ENCODE assay signal across 26 cellular contexts in the genomic region with DNA sequence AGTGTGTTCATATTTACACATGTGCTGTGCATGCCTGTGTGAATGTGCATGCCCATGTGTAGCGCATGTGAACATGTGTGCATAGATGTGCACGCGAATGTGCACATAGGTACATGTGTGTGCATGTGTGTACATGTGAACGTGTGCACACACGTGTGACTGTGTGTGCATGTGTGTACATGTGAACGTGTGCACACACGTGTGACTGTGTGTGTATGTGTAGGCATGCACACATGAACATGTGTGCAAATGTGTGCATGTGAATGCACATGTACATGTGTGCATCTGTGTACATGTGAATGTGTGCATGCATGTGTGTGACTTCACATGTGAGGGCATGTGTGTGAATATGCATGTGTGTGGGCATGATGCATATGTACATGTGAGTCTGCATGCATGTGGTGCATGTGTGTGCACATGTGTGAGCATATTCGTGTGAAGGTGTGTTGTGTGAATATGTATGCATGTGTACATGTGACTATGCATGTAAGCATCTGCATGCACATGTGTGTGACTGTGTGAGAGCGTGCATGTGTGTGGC.
"Had no signal": no experiment of that assay in that cellular context is flagged by ENCODE, and none has a peak within 500 bp of the region (broad histone marks: within the 10 kb centered on the region; RNA-seq: fewer than 3 reads in every experiment).

No MANE protein-coding gene starts in this region.

- H3K4me3 Mint-ChIP-seq: central memory CD8-positive, alpha-beta T cell; immature natural killer cell; mesothelial cell of epicardium; naive thymus-derived CD8-positive, alpha-beta T cell; stimulated activated effector memory CD8-positive, alpha-beta T cell treated with anti-CD3 and anti-CD28 coated beads, Interleukin-12 subunit alpha, Interleukin-12 subunit beta, amount 100 ng/mL, for 72 hours; stimulated activated naive CD8-positive, alpha-beta T cell treated with anti-CD3 and anti-CD28 coated beads, Interleukin-15, amount 100 ng/mL, for 72 hours had no signal

- H3K36me3 ChIP-seq: brain microvascular endothelial cell, left lung, pancreas, suprapubic skin, transverse colon had no signal

- H3K36me3 Mint-ChIP-seq: immature natural killer cell; mesothelial cell of epicardium; stimulated activated effector memory CD8-positive, alpha-beta T cell treated with anti-CD3 and anti-CD28 coated beads, Interleukin-12 subunit alpha, Interleukin-12 subunit beta, amount 100 ng/mL, for 72 hours had no signal

- H3K27me3 Mint-ChIP-seq: central memory CD8-positive, alpha-beta T cell; stimulated activated naive CD8-positive, alpha-beta T cell treated with anti-CD3 and anti-CD28 coated beads, Interleukin-15, amount 100 ng/mL, for 72 hours had no signal

- H3K4me1 ChIP-seq: left lung, pancreas, psoas muscle, suprapubic skin, transverse colon had no signal

- DNase-seq: activated CD4-positive, alpha-beta T cell treated with anti-CD3 and anti-CD28 coated beads, Interleukin-2, amount 50 U/mL, for 4 hours; activated T-cell treated with anti-CD3 and anti-CD28 coated beads for 4 hours; aorta; brain microvascular endothelial cell; effector memory CD4-positive, alpha-beta T cell; foreskin melanocyte; immature natural killer cell; psoas muscle; right cardiac atrium; stimulated activated CD4-positive, alpha-beta T cell treated with anti-CD3 and anti-CD28 coated beads, Interleukin-2, amount 100 ng/mL, for 24 hours; stimulated activated naive CD8-positive, alpha-beta T cell treated with anti-CD3 and anti-CD28 coated beads, Interleukin-15, amount 100 ng/mL, for 72 hours; T-helper 1 cell; transverse colon had no signal

- H3K9me3 Mint-ChIP-seq: central memory CD8-positive, alpha-beta T cell; immature natural killer cell; stimulated activated effector memory CD8-positive, alpha-beta T cell treated with anti-CD3 and anti-CD28 coated beads, Interleukin-12 subunit alpha, Interleukin-12 subunit beta, amount 100 ng/mL, for 72 hours had no signal

- FAIRE-seq: colon, endothelial cell of umbilical vein, pancreas had no signal

- H3K9me3 ChIP-seq: left lung, pancreas, psoas muscle, suprapubic skin, transverse colon had no signal

- H3K4me3 ChIP-seq: hepatocyte, left lung, lung, pancreas, psoas muscle, suprapubic skin, transverse colon had no signal

- ATAC-seq: activated naive CD4-positive, alpha-beta T cell treated with anti-CD3 and anti-CD28 coated beads, Interleukin-2, amount 50 U/mL, for 72 hours; esophagus mucosa; left lung; naive thymus-derived CD8-positive, alpha-beta T cell; pancreas; psoas muscle; right cardiac atrium; stimulated activated effector memory CD8-positive, alpha-beta T cell treated with anti-CD3 and anti-CD28 coated beads, Interleukin-12 subunit alpha, Interleukin-12 subunit beta, amount 100 ng/mL, for 72 hours; stimulated activated naive CD8-positive, alpha-beta T cell treated with anti-CD3 and anti-CD28 coated beads, Interleukin-15, amount 100 ng/mL, for 72 hours had no signal

- H3K27ac Mint-ChIP-seq: activated naive CD4-positive, alpha-beta T cell treated with anti-CD3 and anti-CD28 coated beads, Interleukin-2, amount 50 U/mL, for 72 hours; mesothelial cell of epicardium; stimulated activated effector memory CD8-positive, alpha-beta T cell treated with anti-CD3 and anti-CD28 coated beads, Interleukin-12 subunit alpha, Interleukin-12 subunit beta, amount 100 ng/mL, for 72 hours; stimulated activated naive CD8-positive, alpha-beta T cell treated with anti-CD3 and anti-CD28 coated beads, Interleukin-15, amount 100 ng/mL, for 72 hours had no signal

- H3K27ac ChIP-seq: brain microvascular endothelial cell, hepatocyte, left lung, pancreas, psoas muscle, suprapubic skin, transverse colon had no signal

- H3K4me1 Mint-ChIP-seq: central memory CD8-positive, alpha-beta T cell; immature natural killer cell; mesothelial cell of epicardium; stimulated activated effector memory CD8-positive, alpha-beta T cell treated with anti-CD3 and anti-CD28 coated beads, Interleukin-12 subunit alpha, Interleukin-12 subunit beta, amount 100 ng/mL, for 72 hours; stimulated activated naive CD8-positive, alpha-beta T cell treated with anti-CD3 and anti-CD28 coated beads, Interleukin-15, amount 100 ng/mL, for 72 hours had no signal
